In the genomic region with DNA sequence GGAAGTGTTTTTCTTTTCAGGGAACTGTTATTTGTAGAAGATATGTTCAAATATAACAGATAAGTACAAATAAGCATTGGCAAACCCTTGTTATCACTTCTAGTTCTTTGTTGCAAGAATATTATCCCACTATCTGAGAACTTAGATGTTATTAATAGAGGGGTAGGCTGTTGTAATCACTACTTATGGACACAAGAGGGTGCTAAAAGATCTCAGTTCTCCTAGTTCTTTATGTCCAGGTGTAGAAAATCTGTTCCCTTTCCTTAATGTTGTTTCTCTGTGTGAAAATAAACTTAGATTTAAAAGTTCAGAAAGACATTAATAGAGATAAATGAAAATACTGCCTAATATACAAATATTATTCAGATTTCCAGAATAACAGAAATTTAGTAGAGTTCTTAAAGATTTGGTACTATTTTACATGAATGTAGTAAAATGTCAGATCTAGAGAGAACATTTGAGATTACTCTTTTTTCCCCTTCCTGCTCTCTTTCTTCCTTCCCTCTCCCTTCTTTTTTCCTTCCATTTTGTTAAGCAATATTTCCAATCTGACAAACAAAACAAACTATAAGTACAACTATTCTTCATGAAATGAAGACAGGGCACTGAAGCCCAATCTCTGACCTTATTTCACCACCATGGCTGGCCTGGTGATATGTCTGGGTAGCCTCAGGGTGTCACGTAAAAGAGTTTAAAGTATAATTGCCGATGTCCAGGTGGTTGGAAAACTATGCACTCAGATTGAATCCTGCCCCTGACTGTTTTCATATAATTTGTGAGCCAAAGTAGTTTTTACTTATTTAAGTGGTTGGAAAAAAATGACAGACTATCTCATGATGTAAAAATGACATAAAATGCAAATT, we compare ENCODE assay signal across 8 cellular contexts. TPM values are rescaled to one million over a fixed set of nuclear protein-coding genes. Genes with fewer than 3 reads are reported as not detected.
DNase-seq lines count a peak whose midpoint lies in the region; ATAC-seq and TF ChIP-seq lines count a peak whose summit lies in the region.

No MANE protein-coding gene starts in this region.

- H3K27ac Mint-ChIP-seq in MCF 10A (ENCODE audit: low read depth, unreplicated experiment): peak overlapping the region; percentile 54
- no peak overlapping the region for H3K27ac Mint-ChIP-seq in stimulated activated effector memory CD8-positive, alpha-beta T cell treated with anti-CD3 and anti-CD28 coated beads, Interleukin-12 subunit alpha, Interleukin-12 subunit beta, amount 100 ng/mL, for 72 hours

- H3K27me3 ChIP-seq in left lung: no peaks in the 10 kb centered on the region

- no peaks in the 10 kb centered on the region for H3K36me3 ChIP-seq in left lung

- H3K27ac ChIP-seq in left lung: no peak overlapping the region

- H3K9me3 Mint-ChIP-seq in MCF 10A (ENCODE audit: unreplicated experiment): no peaks in the 10 kb centered on the region
- H3K9me3 Mint-ChIP-seq in stimulated activated effector memory CD8-positive, alpha-beta T cell treated with anti-CD3 and anti-CD28 coated beads, Interleukin-12 subunit alpha, Interleukin-12 subunit beta, amount 100 ng/mL, for 72 hours: no peaks in the 10 kb centered on the region

- intact Hi-C loops in Right ventricle myocardium superior (cut with DNase I) (loop anchor here (5.0 kb wide), 2 partner anchors 157 to 177 kb away; no protein-coding TSS in a partner anchor), cardiac septum (cut with DNase I) (loop anchor here (5.0 kb wide), 1 partner anchor 172 kb away; no protein-coding TSS in a partner anchor), MCF 10A (cut with micrococcal nuclease) (loop anchor here (1.0 to 10.0 kb wide), 5 partner anchors 157 to 775 kb away; no protein-coding TSS in a partner anchor), left lung (cut with DNase I) (loop anchor here in 1 of 2 donors (10.0 kb wide), 1 partner anchor 165 kb away; no protein-coding TSS in a partner anchor)

- DNase-seq in Right ventricle myocardium superior (no peak), cardiac septum (ENCODE audit: low spot score) (no peak), NCI-H2196 treated with DMSO at 0.1 percent for 48 hours (lab: John Stamatoyannopoulos, UW; ENCODE audit: unreplicated experiment) (peak; percentile 28), MCF 10A (ENCODE audit: unreplicated experiment) (peak; percentile 73), left lung (no peak)
- no peak for DNase-seq in stimulated activated effector memory CD8-positive, alpha-beta T cell treated with anti-CD3 and anti-CD28 coated beads, Interleukin-12 subunit alpha, Interleukin-12 subunit beta, amount 100 ng/mL, for 72 hours (ENCODE audit: low spot score in 2 of 2)

- H3K4me1 ChIP-seq in left lung: no peaks in the 10 kb centered on the region

- H3K4me3 ChIP-seq in left lung: no peak overlapping the region

- no TSS peak for BruUV-seq in MCF 10A (replicated peaks; lab: Mats Ljungman, UMichigan)

- ATAC-seq in Right ventricle myocardium superior (ENCODE audit: poor library complexity): peak; percentile 70
- ATAC-seq in HG02885 (IDR thresholded peaks at IDR 0.05; ENCODE audit: poor library complexity, unreplicated experiment): peak; percentile 94
- ATAC-seq in left lung: peak; percentile 89
- no peak for ATAC-seq in GM19397 (IDR thresholded peaks at IDR 0.05; ENCODE audit: unreplicated experiment)
- ATAC-seq in stimulated activated effector memory CD8-positive, alpha-beta T cell treated with anti-CD3 and anti-CD28 coated beads, Interleukin-12 subunit alpha, Interleukin-12 subunit beta, amount 100 ng/mL, for 72 hours: no peak

- H3K4me1 Mint-ChIP-seq in MCF 10A (ENCODE audit: insufficient read depth, unreplicated experiment): peaks cover 5% of the 10 kb centered on the region
- no peaks in the 10 kb centered on the region for H3K4me1 Mint-ChIP-seq in stimulated activated effector memory CD8-positive, alpha-beta T cell treated with anti-CD3 and anti-CD28 coated beads, Interleukin-12 subunit alpha, Interleukin-12 subunit beta, amount 100 ng/mL, for 72 hours

- CTCF ChIA-PET in MCF 10A (lab: Yijun Ruan, JAX): interaction anchor here (0.6 to 4.1 kb wide), 27 partner anchors 8 to 1176 kb away, joined by 3 to 86 read pairs (median 4); no protein-coding TSS in a partner anchor

- POLR2A ChIA-PET in MCF 10A (lab: Yijun Ruan, JAX): interaction anchor here (0.9 to 1.2 kb wide), 3 partner anchors 53 to 158 kb away, joined by 4 to 7 read pairs (median 4); no protein-coding TSS in a partner anchor

- H3K4me3 Mint-ChIP-seq in MCF 10A (ENCODE audit: unreplicated experiment): no peak overlapping the region
- H3K4me3 Mint-ChIP-seq in stimulated activated effector memory CD8-positive, alpha-beta T cell treated with anti-CD3 and anti-CD28 coated beads, Interleukin-12 subunit alpha, Interleukin-12 subunit beta, amount 100 ng/mL, for 72 hours: no peak overlapping the region

- H3K27me3 Mint-ChIP-seq in MCF 10A (ENCODE audit: insufficient read depth, unreplicated experiment): no peaks in the 10 kb centered on the region

- no peaks in the 10 kb centered on the region for H3K9me3 ChIP-seq in left lung

- no peaks in the 10 kb centered on the region for H3K36me3 Mint-ChIP-seq in MCF 10A (ENCODE audit: insufficient read depth, unreplicated experiment)
- no peaks in the 10 kb centered on the region for H3K36me3 Mint-ChIP-seq in stimulated activated effector memory CD8-positive, alpha-beta T cell treated with anti-CD3 and anti-CD28 coated beads, Interleukin-12 subunit alpha, Interleukin-12 subunit beta, amount 100 ng/mL, for 72 hours

- TF ChIP-seq CTCF in MCF 10A (IDR thresholded peaks at IDR 0.05; ENCODE audit: unreplicated experiment) (peak; percentile 86), left lung (IDR thresholded peaks at IDR 0.05) (peak; percentile 57 to 71)

RNA-seq across cellular contexts. Expression of gene C5orf46, which starts 43.6 kb away (rescaled TPM):
- total RNA-seq in Right ventricle myocardium superior (2.0 TPM), cardiac septum (13.0 TPM), MCF 10A (2022) (2.1 and 5.7 TPM in 2 replicates), left lung (not detected)

Comparison
In these comparisons a context has a peak if more than half of its experiments do, and no peak if none do; other contexts are left out.
1. ATAC-seq: peak in Right ventricle myocardium superior (single experiment), HG02885 (single experiment) and left lung (single experiment); none in GM19397 (single experiment) and stimulated activated effector memory CD8-positive, alpha-beta T cell treated with anti-CD3 and anti-CD28 coated beads, Interleukin-12 subunit alpha, Interleukin-12 subunit beta, amount 100 ng/mL, for 72 hours (single experiment).
2. DNase-seq: peak in NCI-H2196 treated with DMSO at 0.1 percent for 48 hours (single experiment) and MCF 10A (single experiment); none in Right ventricle myocardium superior (single experiment), cardiac septum (single experiment), left lung (0 of 2) and stimulated activated effector memory CD8-positive, alpha-beta T cell treated with anti-CD3 and anti-CD28 coated beads, Interleukin-12 subunit alpha, Interleukin-12 subunit beta, amount 100 ng/mL, for 72 hours (0 of 2).